8 cellular contexts compared by ENCODE assay signal in the genomic region with DNA sequence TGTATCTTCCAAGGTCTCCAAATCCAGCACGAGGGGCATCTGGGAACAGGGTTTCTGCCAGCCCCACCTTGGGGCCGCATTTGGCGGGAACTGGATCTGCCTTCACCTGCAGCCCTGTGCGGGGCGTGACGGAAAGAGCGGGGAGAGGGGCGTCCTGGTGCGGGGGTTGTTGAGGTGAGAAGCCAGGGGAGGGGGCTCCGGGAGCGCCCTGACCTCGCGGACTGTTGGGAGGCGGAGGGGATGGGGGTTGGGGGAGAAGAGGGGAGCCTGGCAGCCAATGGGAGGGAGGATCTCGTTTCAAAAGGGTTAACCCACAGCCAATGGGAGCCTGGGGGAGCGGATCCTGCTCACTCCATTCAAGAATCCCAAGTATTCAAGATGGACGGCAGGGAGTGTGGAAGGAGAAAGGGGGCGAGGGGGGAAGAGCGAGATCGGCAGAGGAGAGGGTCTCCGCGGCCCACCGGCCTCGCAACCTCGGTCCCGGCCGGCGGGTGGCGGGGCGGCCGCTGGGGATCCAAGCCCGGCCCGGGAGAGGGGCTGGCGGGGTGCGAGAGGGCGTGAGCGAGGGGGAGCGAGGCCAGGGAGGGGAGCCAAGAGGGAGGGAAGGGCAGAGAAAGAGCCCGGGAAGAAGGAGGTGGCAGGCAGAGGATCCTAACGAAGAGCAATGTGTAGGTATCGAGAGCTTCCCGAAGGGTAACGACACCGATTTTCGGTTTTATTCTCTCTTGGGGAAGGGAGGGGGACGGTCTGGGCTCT. TPM values are rescaled to one million over a fixed set of nuclear protein-coding genes. Genes with fewer than 3 reads are reported as not detected.
DNase-seq lines count a peak whose midpoint lies in the region; ATAC-seq and TF ChIP-seq lines count a peak whose summit lies in the region.

No MANE protein-coding gene starts in this region.

- 1 to 5% (median 2%) methylated on average over 46 of the region's 46 CpGs for WGBS in spleen, 5 donors

- peak overlapping the region; percentile 83 for H3K27ac ChIP-seq in Panc1 (ENCODE audit: low read length)
- peak overlapping the region; percentile 3 to 86 (median 79) for H3K27ac ChIP-seq in spleen

- H3K4me3 ChIP-seq in Panc1 (ENCODE audit: low read depth in 2 of 2, low read length in 2 of 2) (peak overlapping the region; percentile 79 to 91), spleen (peak overlapping the region; percentile 39 to 73 (median 54))

- no peak for TF ChIP-seq CTCF in Panc1 (IDR thresholded peaks at IDR 0.05)
- no peak for TF ChIP-seq CTCF in spleen (IDR thresholded peaks at IDR 0.05 in 8 of 11, conservative IDR thresholded peaks at IDR 0.05 in 3 of 11)

- ATAC-seq in HG03354 (IDR thresholded peaks at IDR 0.05; ENCODE audit: poor library complexity, severe bottlenecking, unreplicated experiment) (peak; percentile 53), Panc1 (peak; percentile 92), left colon (peak; percentile 36), HG03521 (IDR thresholded peaks at IDR 0.05; ENCODE audit: unreplicated experiment) (no peak), GM21825 (IDR thresholded peaks at IDR 0.05; ENCODE audit: unreplicated experiment) (no peak)

- H3K36me3 ChIP-seq in Panc1 (ENCODE audit: control insufficient read depth, insufficient read depth, low read length) (no peaks in the 10 kb centered on the region), spleen (no peaks in the 10 kb centered on the region)

- CTCF ChIA-PET in Panc1 (lab: Charles Lee): no interaction called here

- POLR2A ChIA-PET in Panc1 (lab: Charles Lee): no interaction called here

- H3K4me1 ChIP-seq in Panc1 (ENCODE audit: control insufficient read depth, insufficient read depth, low read length) (peaks cover 19% of the 10 kb centered on the region), spleen (peaks cover 6 to 47% (median 31%) of the 10 kb centered on the region in 6 donors)

- H3K9me3 ChIP-seq in Panc1 (ENCODE audit: control insufficient read depth, insufficient read depth, low read depth, low read length) (no peaks in the 10 kb centered on the region), spleen (no peaks in the 10 kb centered on the region)

- in situ Hi-C loops in Panc1 (cut with HindIII; ENCODE audit: low pct_unique_long_range_greater_than_20kb, low sequenced_read_pairs): no loop called here

- H3K27me3 ChIP-seq in Panc1 (ENCODE audit: control insufficient read depth, insufficient read depth, low read length) (no peaks in the 10 kb centered on the region), spleen (replicated peaks in 1 of 7) (peaks cover 0 to 66% (median 20%) of the 10 kb centered on the region in 7 donors)

- no peak for TF ChIP-seq POLR2A in spleen (IDR thresholded peaks at IDR 0.05)

- DNase-seq in DMS79 treated with DMSO at 0.1 percent for 48 hours (lab: John Stamatoyannopoulos, UW): peak; percentile 86
- no peak for DNase-seq in Panc1 (ENCODE audit: low read depth, low spot score)
- DNase-seq in dermis blood vessel endothelial cell: peak; percentile 86
- DNase-seq in left colon: no peak
- DNase-seq in spleen: no peak

- no TSS peak for BruUV-seq in Panc1 (replicated peaks; lab: Mats Ljungman, UMichigan)

- intact Hi-C loops in Panc1 (cut with micrococcal nuclease; ENCODE audit: unreplicated experiment) (no loop called here), left colon (cut with DNase I, micrococcal nuclease) (no loop called here), spleen (cut with DNase I; ENCODE audit: low total_unique reads) (no loop called here)

RNA-seq across cellular contexts. Expression of gene YPEL4, which starts 11.5 kb away (rescaled TPM):
- not detected for total RNA-seq in Panc1 (2021; ENCODE audit: unreplicated experiment)
- 0.27 TPM for polyA plus RNA-seq in Panc1 (2012; ENCODE audit: insufficient read length)
- total RNA-seq in dermis blood vessel endothelial cell: 0.05 TPM in 1 of 2 replicates, not detected in the other
- total RNA-seq in left colon: 1 to 10 TPM in 1 of 2 donors, under 1 TPM in 1; 0.58 to 1.2 TPM
- total RNA-seq in spleen: 1 to 10 TPM in 6 of 7 donors, under 1 TPM in 1; 0.63 to 8.3 (median 2.2) TPM
- polyA plus RNA-seq in spleen: 1 to 10 TPM in 1 of 3 donors, under 1 TPM in 2; 0.77 to 2.4 (median 1.00) TPM

RNA-seq across cellular contexts. Expression of gene CLP1, which starts 19.4 kb away (rescaled TPM):
- 17.7 TPM for total RNA-seq in Panc1 (2021; ENCODE audit: unreplicated experiment)
- 15.2 TPM for polyA plus RNA-seq in Panc1 (2012; ENCODE audit: insufficient read length)
- 24.6 and 26.5 TPM in 2 replicates for total RNA-seq in dermis blood vessel endothelial cell
- 10 to 100 TPM; 11.4 to 11.8 TPM for total RNA-seq in left colon
- total RNA-seq in spleen: 10 to 100 TPM; 10.5 to 21.6 (median 14.6) TPM
- polyA plus RNA-seq in spleen: 10 to 100 TPM in 1 of 3 donors, 1 to 10 TPM in 2; 8.3 to 12.2 (median 8.4) TPM

RNA-seq across cellular contexts. Expression of gene ZDHHC5, which starts 29.7 kb away (rescaled TPM):
- total RNA-seq in Panc1 (2021; ENCODE audit: unreplicated experiment) (80.6 TPM), dermis blood vessel endothelial cell (34.0 and 55.9 TPM in 2 replicates), left colon (10 to 100 TPM; 74.4 to 90.6 TPM), spleen (10 to 100 TPM; 41.5 to 58.0 (median 51.2) TPM)
- polyA plus RNA-seq in Panc1 (2012; ENCODE audit: insufficient read length): 78.4 TPM
- 10 to 100 TPM; 14.0 to 16.7 (median 14.2) TPM for polyA plus RNA-seq in spleen

RNA-seq across cellular contexts. Expression of gene SERPING1, which starts 40.7 kb away (rescaled TPM):
- 1.3 TPM for total RNA-seq in Panc1 (2021; ENCODE audit: unreplicated experiment)
- 2.5 TPM for polyA plus RNA-seq in Panc1 (2012; ENCODE audit: insufficient read length)
- 0.19 and 0.85 TPM in 2 replicates for total RNA-seq in dermis blood vessel endothelial cell
- total RNA-seq in left colon: 10 to 100 TPM; 34.6 to 78.6 TPM
- total RNA-seq in spleen: 100 to 1,000 TPM; 121 to 364 (median 255) TPM
- 100 to 1,000 TPM; 104 to 187 (median 161) TPM for polyA plus RNA-seq in spleen

Comparison
In these comparisons a context has a peak if more than half of its experiments do, and no peak if none do; other contexts are left out.
1. DNase-seq: peak in DMS79 treated with DMSO at 0.1 percent for 48 hours (single experiment) and dermis blood vessel endothelial cell (single experiment); none in Panc1 (single experiment), left colon (0 of 2) and spleen (single experiment).
2. ATAC-seq: peak in HG03354 (single experiment), Panc1 (single experiment) and left colon (single experiment); none in HG03521 (single experiment) and GM21825 (single experiment).